In the genomic region with DNA sequence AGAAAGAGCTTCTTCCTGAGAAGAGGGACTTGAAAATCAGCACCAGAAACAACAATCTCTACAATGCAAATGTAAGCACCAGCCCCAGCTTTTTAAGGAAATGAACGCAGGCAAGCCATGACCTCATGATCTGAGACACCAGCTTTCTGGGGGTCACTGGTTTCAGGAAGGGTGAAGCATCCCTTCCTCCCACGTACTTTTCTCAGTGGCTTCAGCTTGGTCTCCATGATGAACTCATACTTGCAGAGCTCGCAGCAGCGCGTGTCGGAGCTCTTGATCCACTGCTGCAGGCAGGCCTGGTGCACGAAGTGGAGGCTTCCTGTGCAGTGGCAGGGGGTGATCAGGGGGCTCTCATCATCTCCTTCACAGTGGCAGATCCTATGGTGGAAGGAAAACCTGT, we compare ENCODE assay signal across 10 cellular contexts.
DNase-seq lines count a peak whose midpoint lies in the region; ATAC-seq, FAIRE-seq and TF ChIP-seq lines count a peak whose summit lies in the region.
"Had no signal": no experiment of that assay in that cellular context is flagged by ENCODE, and none has a peak within 500 bp of the region (broad histone marks: within the 10 kb centered on the region; RNA-seq: fewer than 3 reads in every experiment).

No MANE protein-coding gene starts in this region.

- H3K27me3 Mint-ChIP-seq in glutamatergic neuron (ENCODE audit: unreplicated experiment) = peaks cover 3% of the 10 kb centered on the region

- H3K27ac Mint-ChIP-seq in glutamatergic neuron (ENCODE audit: unreplicated experiment) = no peak overlapping the region

- peaks cover 2% of the 10 kb centered on the region for H3K9me3 Mint-ChIP-seq in glutamatergic neuron (ENCODE audit: unreplicated experiment)

- TF ChIP-seq POLR2A in Peyer's patch (IDR thresholded peaks at IDR 0.05) = no peak

- H3K27me3 ChIP-seq in Peyer's patch (no peaks in the 10 kb centered on the region), pancreas (no peaks in the 10 kb centered on the region)

- H3K4me1 ChIP-seq in Peyer's patch (peaks cover 0 to 4% (median 0%) of the 10 kb centered on the region in 4 donors), pancreas (no peaks in the 10 kb centered on the region)

- intact Hi-C loops in pancreas (cut with DNase I) = no loop called here

- DNase-seq in GM12864 (ENCODE audit: low read depth) = peak; percentile 97
- peak in 2 of 3 donors; percentile 60 to 63 for DNase-seq in Peyer's patch
- no peak for DNase-seq in NCI-H1417 (lab: John Stamatoyannopoulos, UW)
- no peak for DNase-seq in HUDEP-2 (lab: John Stamatoyannopoulos, UW; ENCODE audit: unreplicated experiment in 76 of 76)
- no peak for DNase-seq in glutamatergic neuron
- no peak for DNase-seq in pancreas
- DNase-seq: RPMI8226 had no signal

- H3K9me3 ChIP-seq in Peyer's patch = no peaks in the 10 kb centered on the region
- no peaks in the 10 kb centered on the region for H3K9me3 ChIP-seq in pancreas

- ATAC-seq in GM19395 (IDR thresholded peaks at IDR 0.05; ENCODE audit: unreplicated experiment) = peak; percentile 73
- peak; percentile 71 for ATAC-seq in HG03045 (IDR thresholded peaks at IDR 0.05; ENCODE audit: unreplicated experiment)
- ATAC-seq in pancreas = no peak

- TF ChIP-seq CTCF in GM12864 (IDR thresholded peaks at IDR 0.05; ENCODE audit: low read depth, low read length, missing control alignments) (no peak), Peyer's patch (IDR thresholded peaks at IDR 0.05) (no peak), glutamatergic neuron (IDR thresholded peaks at IDR 0.05; ENCODE audit: partially characterized antibody, unreplicated experiment) (no peak), pancreas (IDR thresholded peaks at IDR 0.05) (no peak)

- peak overlapping the region in 2 of 4 donors; percentile 69 to 81 for H3K27ac ChIP-seq in Peyer's patch
- H3K27ac ChIP-seq in pancreas = peak overlapping the region in 1 of 4 donors; percentile 11
- H3K27ac ChIP-seq: epithelial cell of prostate had no signal

- no peak for FAIRE-seq in pancreas (lab: Jason Lieb, UNC)

- peaks cover 6% of the 10 kb centered on the region for H3K36me3 Mint-ChIP-seq in glutamatergic neuron (ENCODE audit: unreplicated experiment)

- peaks cover 0 to 51% (median 0%) of the 10 kb centered on the region in 3 donors for H3K36me3 ChIP-seq in Peyer's patch
- H3K36me3 ChIP-seq in pancreas = peaks cover 0 to 46% (median 8%) of the 10 kb centered on the region in 3 donors

- H3K4me3 Mint-ChIP-seq in glutamatergic neuron (ENCODE audit: unreplicated experiment) = no peak overlapping the region

- WGBS in pancreas, 2 donors = 88 to 92% methylated on average over 7 of the region's 7 CpGs

- H3K4me3 ChIP-seq in GM12864 (ENCODE audit: low read depth, low read length) = peak overlapping the region; percentile 8; the same call in 1 of the 2 replicates
- H3K4me3 ChIP-seq in Peyer's patch = no peak overlapping the region
- no peak overlapping the region for H3K4me3 ChIP-seq in pancreas

- peaks cover 19% of the 10 kb centered on the region for H3K4me1 Mint-ChIP-seq in glutamatergic neuron (ENCODE audit: low read depth, unreplicated experiment)

Comparison
In these comparisons a context has a peak if more than half of its experiments do, and no peak if none do; other contexts are left out.
1. DNase-seq: peak in GM12864 (single experiment) and Peyer's patch (2 of 3); none in NCI-H1417 (0 of 3), HUDEP-2 (0 of 76), glutamatergic neuron (single experiment) and pancreas (0 of 6).
2. ATAC-seq: peak in GM19395 (single experiment) and HG03045 (single experiment); none in pancreas (0 of 4).